In genomic region chr5:132655821-132656773, GRCh38 we compare ENCODE assay signal across 8 cellular contexts. TPM values are rescaled to one million over a fixed set of nuclear protein-coding genes. Genes with fewer than 3 reads are reported as not detected.
A peak's percentile ranks its signal among the peaks of the same experiment; 100 is the strongest.
DNase-seq lines count a peak whose midpoint lies in the region; ATAC-seq lines count a peak whose summit lies in the region.

No MANE protein-coding gene starts in this region.

- peaks cover 8 to 78% (median 23%) of the 10 kb centered on the region in 3 experiments for H3K27me3 ChIP-seq in neuronal stem cell (ENCODE audit: control insufficient read depth in 3 of 3, insufficient read depth in 3 of 3, low read depth in 1 of 3, low read length in 3 of 3)

- H2AK5ac ChIP-seq in neuronal stem cell (ENCODE audit: low read depth, low read length) = peak overlapping the region; percentile 47

- H3K36me3 ChIP-seq in neuronal stem cell (replicated peaks in 1 of 2; ENCODE audit: control insufficient read depth in 2 of 2, insufficient read depth in 2 of 2, low read length in 2 of 2) = no peaks in the 10 kb centered on the region

- no peak overlapping the region for H4K8ac ChIP-seq in neuronal stem cell (ENCODE audit: low read depth, low read length)

- WGBS in neuronal stem cell (ENCODE audit: extremely low coverage in 2 of 2, insufficient read length in 2 of 2, insufficient replicate concordance in 1 of 2), 2 donors = no CpG with 5 or more reads among the region's 92 CpGs

- peaks cover 0 to 9% of the 10 kb centered on the region in 2 donors for H3K4me1 ChIP-seq in neuronal stem cell (ENCODE audit: control insufficient read depth in 2 of 2, insufficient read depth in 1 of 2, low read depth in 1 of 2, low read length in 2 of 2)

- peak overlapping the region; percentile 75 for H2BK15ac ChIP-seq in neuronal stem cell (ENCODE audit: low read length)

- H3K18ac ChIP-seq in neuronal stem cell (ENCODE audit: low read length) = peak overlapping the region; percentile 94

- H3K9ac ChIP-seq in neuronal stem cell (ENCODE audit: low read depth, low read length, poor library complexity) = no peak overlapping the region

- peak overlapping the region; percentile 83 for H3K4me2 ChIP-seq in neuronal stem cell (ENCODE audit: insufficient read depth, low read length, poor library complexity, severe bottlenecking)

- DNase-seq in NCI-H1436 (lab: John Stamatoyannopoulos, UW) = peak; percentile 15
- DNase-seq in NCI-H1436 treated with DMSO at 0.1 percent for 48 hours (lab: John Stamatoyannopoulos, UW) = no peak
- peak; percentile 19 for DNase-seq in activated CD4-positive, alpha-beta T cell treated with anti-CD3 and anti-CD28 coated beads, Interleukin-2, amount 50 U/mL, for 1 hour
- peak; percentile 15 for DNase-seq in neuronal stem cell (ENCODE audit: low spot score)
- no peak for DNase-seq in NCI-H345 treated with DMSO at 0.1 percent for 48 hours (lab: John Stamatoyannopoulos, UW; ENCODE audit: unreplicated experiment)
- no peak for DNase-seq in germinal center (ENCODE audit: low spot score)
- DNase-seq in T1000 (lab: John Stamatoyannopoulos, UW) = no peak

- no peaks in the 10 kb centered on the region for H3K79me1 ChIP-seq in neuronal stem cell (ENCODE audit: low read depth, low read length)

- peak overlapping the region; percentile 58 for H2BK12ac ChIP-seq in neuronal stem cell (ENCODE audit: low read length)

- ATAC-seq in esophagus mucosa = peak; percentile 12

- no peak overlapping the region for H2BK5ac ChIP-seq in neuronal stem cell (ENCODE audit: low read length)

- H3K9me3 ChIP-seq in neuronal stem cell (replicated peaks in 1 of 2; ENCODE audit: control insufficient read depth in 2 of 2, insufficient read depth in 1 of 2, low read depth in 1 of 2, low read length in 2 of 2) = peaks cover 0 to 3% of the 10 kb centered on the region in 2 donors

- peak overlapping the region; percentile 92 for H2AFZ ChIP-seq in neuronal stem cell (ENCODE audit: low read length)

- peak overlapping the region; percentile 26 to 67 for H3K4me3 ChIP-seq in neuronal stem cell (ENCODE audit: low read length in 2 of 2)

- no peak overlapping the region for H2BK120ac ChIP-seq in neuronal stem cell (ENCODE audit: low read depth, low read length)

- no peak overlapping the region for H4K91ac ChIP-seq in neuronal stem cell (ENCODE audit: low read depth, low read length, poor library complexity)

- H3K27ac ChIP-seq in neuronal stem cell (replicated peaks; ENCODE audit: low read length) = no peak overlapping the region

- H3K14ac ChIP-seq in neuronal stem cell (ENCODE audit: low read length) = peak overlapping the region; percentile 82

- H3K23ac ChIP-seq in neuronal stem cell (ENCODE audit: low read depth, low read length, poor library complexity) = peak overlapping the region; percentile 65

- no peak overlapping the region for H3K4ac ChIP-seq in neuronal stem cell (ENCODE audit: low read length)

RNA-seq across cellular contexts. Expression of gene IL13, which starts 1.9 kb away (rescaled TPM):
- not detected for total RNA-seq in esophagus mucosa
- polyA plus RNA-seq in neuronal stem cell (2013, experiment 1 of 2) = not detected
- not detected for polyA plus RNA-seq in neuronal stem cell (2013, experiment 2 of 2)

RNA-seq across cellular contexts. Expression of gene IL4, which starts 17.7 kb away (rescaled TPM):
- not detected for total RNA-seq in esophagus mucosa
- not detected for polyA plus RNA-seq in neuronal stem cell (2013, experiment 1 of 2)
- polyA plus RNA-seq in neuronal stem cell (2013, experiment 2 of 2) = not detected

Comparison
In these comparisons a context has a peak if more than half of its experiments do, and no peak if none do; other contexts are left out.
1. DNase-seq: peak in NCI-H1436 (single experiment), activated CD4-positive, alpha-beta T cell treated with anti-CD3 and anti-CD28 coated beads, Interleukin-2, amount 50 U/mL, for 1 hour (single experiment) and neuronal stem cell (single experiment); none in NCI-H1436 treated with DMSO at 0.1 percent for 48 hours (single experiment), NCI-H345 treated with DMSO at 0.1 percent for 48 hours (single experiment), germinal center (single experiment) and T1000 (single experiment).